15 cellular contexts compared by ENCODE assay signal in the genomic region with DNA sequence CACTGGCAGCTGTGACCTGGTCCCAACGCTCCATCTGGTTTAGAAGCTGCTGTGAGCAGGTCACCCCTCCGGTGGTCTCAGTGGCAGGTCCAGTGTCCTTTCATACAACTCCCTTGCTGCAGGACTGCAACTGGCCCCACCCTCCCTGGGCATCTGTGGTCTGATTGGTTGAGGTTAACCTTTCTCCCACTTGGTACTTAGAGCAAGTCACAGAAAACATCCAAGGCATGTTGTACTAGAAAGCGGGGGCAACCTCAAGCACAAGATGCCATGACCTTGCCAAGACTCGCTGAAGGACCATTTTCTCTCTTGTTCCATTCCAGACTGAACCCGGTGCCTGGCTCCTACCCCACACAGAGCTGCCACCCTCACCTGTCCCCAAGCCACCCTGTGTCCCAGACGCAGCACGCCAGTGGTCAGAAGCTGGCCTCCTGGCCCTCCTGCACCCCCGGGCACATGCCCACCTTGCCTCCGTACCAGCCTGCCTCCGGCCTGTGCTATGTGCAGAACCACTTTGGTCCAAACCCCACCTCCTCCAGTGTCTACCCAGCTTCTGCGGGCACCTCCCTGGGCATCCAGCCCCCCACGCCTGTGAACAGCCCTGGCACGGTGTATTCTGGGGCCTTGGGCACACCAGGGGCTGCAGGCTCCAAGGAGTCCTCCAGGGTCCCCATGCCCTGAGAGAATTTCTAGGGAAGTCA. TPM values are rescaled to one million over a fixed set of nuclear protein-coding genes. Genes with fewer than 3 reads are reported as not detected.
DNase-seq lines count a peak whose midpoint lies in the region; ATAC-seq, FAIRE-seq and TF ChIP-seq lines count a peak whose summit lies in the region.
"Had no signal": no experiment of that assay in that cellular context is flagged by ENCODE, and none has a peak within 500 bp of the region (broad histone marks: within the 10 kb centered on the region; RNA-seq: fewer than 3 reads in every experiment).

No MANE protein-coding gene starts in this region.

- H3K4me1 ChIP-seq in left ventricle myocardium inferior = peaks cover 20% of the 10 kb centered on the region
- H3K4me1 ChIP-seq in right atrium auricular region = peaks cover 0 to 6% of the 10 kb centered on the region in 2 donors
- H3K4me1 ChIP-seq in kidney (ENCODE audit: control insufficient read depth in 1 of 2, insufficient read depth in 1 of 2, low read depth in 1 of 2, low read length in 2 of 2) = peaks cover 0 to 2% of the 10 kb centered on the region in 2 donors
- H3K4me1 ChIP-seq in neuronal stem cell (ENCODE audit: control insufficient read depth in 2 of 2, insufficient read depth in 1 of 2, low read depth in 1 of 2, low read length in 2 of 2) = peaks cover 0 to 5% of the 10 kb centered on the region in 2 donors
- peaks cover 19% of the 10 kb centered on the region for H3K4me1 ChIP-seq in upper lobe of right lung

- no peak for DNase-seq in left ventricle myocardium inferior
- DNase-seq in right atrium auricular region (ENCODE audit: low spot score) = no peak
- peak; percentile 70 for DNase-seq in kidney
- no peak for DNase-seq in neuronal stem cell (ENCODE audit: low spot score)
- DNase-seq in upper lobe of right lung = no peak
- no peak for DNase-seq in HuH-7 (ENCODE audit: low spot score)
- no peak for DNase-seq in H54 (ENCODE audit: insufficient read length, low spot score)
- no peak for DNase-seq in omental fat pad (ENCODE audit: low spot score)
- DNase-seq: AML-193, MM.1S, NCI-H1930, NCI-H510A treated with DMSO at 0.1 percent for 48 hours, SIG-M5 had no signal

- no peak overlapping the region for H2AK5ac ChIP-seq in neuronal stem cell (ENCODE audit: low read depth, low read length)

- no peak for TF ChIP-seq CTCF in left ventricle myocardium inferior (IDR thresholded peaks at IDR 0.05; ENCODE audit: borderline replicate concordance)
- TF ChIP-seq CTCF in right atrium auricular region (IDR thresholded peaks at IDR 0.05) = no peak
- TF ChIP-seq CTCF in kidney (IDR thresholded peaks at IDR 0.05; ENCODE audit: borderline replicate concordance, extremely low read depth, insufficient read depth) = no peak
- TF ChIP-seq CTCF in upper lobe of right lung (IDR thresholded peaks at IDR 0.05) = no peak
- TF ChIP-seq CTCF in omental fat pad (IDR thresholded peaks at IDR 0.05) = no peak

- peaks cover 51% of the 10 kb centered on the region for H3K36me3 ChIP-seq in left ventricle myocardium inferior
- peaks cover 50% of the 10 kb centered on the region for H3K36me3 ChIP-seq in right atrium auricular region
- H3K36me3 ChIP-seq in kidney (ENCODE audit: control insufficient read depth in 1 of 2, insufficient read depth in 2 of 2, low read length in 2 of 2) = peaks cover 20 to 21% of the 10 kb centered on the region in 2 donors
- peaks cover 46 to 72% of the 10 kb centered on the region in 2 donors for H3K36me3 ChIP-seq in neuronal stem cell (replicated peaks in 1 of 2; ENCODE audit: control insufficient read depth in 2 of 2, insufficient read depth in 2 of 2, low read length in 2 of 2)
- peaks cover 53% of the 10 kb centered on the region for H3K36me3 ChIP-seq in upper lobe of right lung

- no peak overlapping the region for H3K14ac ChIP-seq in neuronal stem cell (ENCODE audit: low read length)

- ATAC-seq in upper lobe of right lung = peak; percentile 67
- no peak for ATAC-seq in omental fat pad (ENCODE audit: low FRiP score)
- ATAC-seq: Panc1 had no signal

- FAIRE-seq in kidney (lab: Jason Lieb, UNC) (no peak), H54 (lab: Jason Lieb, UNC) (no peak)

- H3K18ac ChIP-seq in neuronal stem cell (ENCODE audit: low read length) = no peak overlapping the region

- H3K9me3 ChIP-seq in left ventricle myocardium inferior (replicated peaks) (no peaks in the 10 kb centered on the region), right atrium auricular region (no peaks in the 10 kb centered on the region), kidney (ENCODE audit: control insufficient read depth in 1 of 2, low read length in 2 of 2) (no peaks in the 10 kb centered on the region), neuronal stem cell (replicated peaks in 1 of 2; ENCODE audit: control insufficient read depth in 2 of 2, insufficient read depth in 1 of 2, low read depth in 1 of 2, low read length in 2 of 2) (no peaks in the 10 kb centered on the region), upper lobe of right lung (no peaks in the 10 kb centered on the region)

- H3K27ac ChIP-seq in left ventricle myocardium inferior (replicated peaks) (peak overlapping the region; percentile 59), right atrium auricular region (no peak overlapping the region), kidney (ENCODE audit: low read depth in 2 of 2, low read length in 2 of 2) (no peak overlapping the region), neuronal stem cell (replicated peaks; ENCODE audit: low read length) (no peak overlapping the region), upper lobe of right lung (no peak overlapping the region)
- H3K27ac ChIP-seq: HL-60 had no signal

- H3K79me1 ChIP-seq in neuronal stem cell (ENCODE audit: low read depth, low read length) = peaks cover 7% of the 10 kb centered on the region

- no peak overlapping the region for H2BK15ac ChIP-seq in neuronal stem cell (ENCODE audit: low read length)

- no peak overlapping the region for H2BK12ac ChIP-seq in neuronal stem cell (ENCODE audit: low read length)

- no peak overlapping the region for H4K8ac ChIP-seq in neuronal stem cell (ENCODE audit: low read depth, low read length)

- no peak overlapping the region for H2AFZ ChIP-seq in neuronal stem cell (ENCODE audit: low read length)

- WGBS in neuronal stem cell (ENCODE audit: extremely low coverage in 2 of 2, insufficient read length in 2 of 2, insufficient replicate concordance in 1 of 2), 2 donors = no CpG with 5 or more reads among the region's 13 CpGs

- TF ChIP-seq POLR2A in H54 (IDR thresholded peaks at IDR 0.05; ENCODE audit: low read depth, low read length) = no peak

- H2BK120ac ChIP-seq in neuronal stem cell (ENCODE audit: low read depth, low read length) = no peak overlapping the region

- H3K4me3 ChIP-seq in left ventricle myocardium inferior (no peak overlapping the region), right atrium auricular region (no peak overlapping the region), kidney (ENCODE audit: low read length in 2 of 2) (no peak overlapping the region), neuronal stem cell (ENCODE audit: low read length in 2 of 2) (no peak overlapping the region), upper lobe of right lung (no peak overlapping the region)

- H3K4ac ChIP-seq in neuronal stem cell (ENCODE audit: low read length) = no peak overlapping the region

- H2BK5ac ChIP-seq in neuronal stem cell (ENCODE audit: low read length) = no peak overlapping the region

- H3K27me3 ChIP-seq in left ventricle myocardium inferior (ENCODE audit: low read depth) (no peaks in the 10 kb centered on the region), right atrium auricular region (no peaks in the 10 kb centered on the region), neuronal stem cell (ENCODE audit: control insufficient read depth in 3 of 3, insufficient read depth in 3 of 3, low read depth in 1 of 3, low read length in 3 of 3) (no peaks in the 10 kb centered on the region), upper lobe of right lung (no peaks in the 10 kb centered on the region)

- intact Hi-C loops in left ventricle myocardium inferior (cut with micrococcal nuclease) = no loop called here
- intact Hi-C loops in kidney (cut with DNase I) = no loop called here
- intact Hi-C loops in upper lobe of right lung (cut with DNase I) = no loop called here

- H3K9ac ChIP-seq in kidney (ENCODE audit: low read length in 2 of 2) (no peak overlapping the region), neuronal stem cell (ENCODE audit: low read depth, low read length, poor library complexity) (no peak overlapping the region)

- H3K23ac ChIP-seq in neuronal stem cell (ENCODE audit: low read depth, low read length, poor library complexity) = peak overlapping the region; percentile 25

- no peak overlapping the region for H4K91ac ChIP-seq in neuronal stem cell (ENCODE audit: low read depth, low read length, poor library complexity)

- no peak overlapping the region for H3K4me2 ChIP-seq in neuronal stem cell (ENCODE audit: insufficient read depth, low read length, poor library complexity, severe bottlenecking)

RNA-seq across cellular contexts. Expression of a gene that starts 9.0 kb away (rescaled TPM):
- total RNA-seq in left ventricle myocardium inferior (19.1 TPM), right atrium auricular region (10 to 100 TPM; 43.5 to 60.0 TPM), kidney (89.5 TPM), upper lobe of right lung (68.6 TPM), omental fat pad (10 to 100 TPM; 31.8 to 51.9 (median 33.0) TPM)
- 185 TPM for polyA plus RNA-seq in kidney (ENCODE audit: insufficient read depth, low read depth, low replicate concordance)
- 74.0 TPM for polyA plus RNA-seq in neuronal stem cell (2013, experiment 1 of 2)
- 73.5 TPM for polyA plus RNA-seq in neuronal stem cell (2013, experiment 2 of 2)

RNA-seq across cellular contexts. Expression of a gene that starts 27.1 kb away (rescaled TPM):
- total RNA-seq in left ventricle myocardium inferior = 72.9 TPM
- 10 to 100 TPM; 53.4 to 85.3 TPM for total RNA-seq in right atrium auricular region
- 130 TPM for total RNA-seq in kidney
- 122 TPM for polyA plus RNA-seq in kidney (ENCODE audit: insufficient read depth, low read depth, low replicate concordance)
- 61.0 TPM for polyA plus RNA-seq in neuronal stem cell (2013, experiment 1 of 2)
- polyA plus RNA-seq in neuronal stem cell (2013, experiment 2 of 2) = 62.9 TPM
- total RNA-seq in upper lobe of right lung = 232 TPM
- total RNA-seq in omental fat pad = 100 to 1,000 TPM; 105 to 243 (median 150) TPM
